In genomic region chr2:43657241-43657640, GRCh38 we compare ENCODE assay signal across 29 cellular contexts. TPM values are rescaled to one million over a fixed set of nuclear protein-coding genes. Genes with fewer than 3 reads are reported as not detected.
"Had no signal": no experiment of that assay in that cellular context is flagged by ENCODE, and none has a peak within 500 bp of the region (broad histone marks: within the 10 kb centered on the region; RNA-seq: fewer than 3 reads in every experiment).

No MANE protein-coding gene starts in this region.

- H3K4me3 ChIP-seq: coronary artery, dorsolateral prefrontal cortex, esophagus squamous epithelium, gastrocnemius medialis, heart right ventricle, left lung, lower lobe of right lung had no signal

- H3K36me3 ChIP-seq: gastrocnemius medialis, heart right ventricle, left lung, lower lobe of right lung had no signal

- H3K27me3 ChIP-seq: dorsolateral prefrontal cortex, esophagus squamous epithelium, gastrocnemius medialis, left lung had no signal

- H3K9me3 ChIP-seq: esophagus squamous epithelium, gastrocnemius medialis, left lung, lower lobe of right lung had no signal

- ATAC-seq: esophagus mucosa; gastrocnemius medialis; heart right ventricle; left cardiac atrium; left lung; left ventricle myocardium superior; lower lobe of right lung; naive thymus-derived CD4-positive, alpha-beta T cell; natural killer cell had no signal

- FAIRE-seq: endothelial cell of umbilical vein, islet of Langerhans, keratinocyte had no signal

- H3K4me1 ChIP-seq: esophagus squamous epithelium, gastrocnemius medialis, heart right ventricle, left lung had no signal

- H3K27ac ChIP-seq: coronary artery, epithelial cell of prostate, esophagus squamous epithelium, gastrocnemius medialis, heart right ventricle, left lung, lower lobe of right lung had no signal

- DNase-seq: dermis blood vessel endothelial cell; dorsolateral prefrontal cortex; effector CD4-positive, alpha-beta T cell; effector memory CD4-positive, alpha-beta T cell; erythroblast; esophagus squamous epithelium; foreskin fibroblast; foreskin melanocyte; gastrocnemius medialis; glutamatergic neuron; head of caudate nucleus; heart right ventricle; hippocampal formation; left cardiac atrium; left lung; left ventricle myocardium superior; lower lobe of right lung; mesendoderm; midbrain; naive thymus-derived CD4-positive, alpha-beta T cell; natural killer cell had no signal

RNA-seq across cellular contexts. Expression of gene C1GALT1C1L, which starts 19.0 kb away (rescaled TPM):
- total RNA-seq: lung microvascular endothelial cell; mononuclear cell; naive thymus-derived CD4-positive, alpha-beta T cell; natural killer cell had no signal
- polyA plus RNA-seq: naive thymus-derived CD4-positive, alpha-beta T cell had no signal

RNA-seq across cellular contexts. Expression of gene PLEKHH2, which starts 20.2 kb away (rescaled TPM):
- total RNA-seq: lung microvascular endothelial cell had no signal
